ENCODE assay signal across 25 cellular contexts in genomic region chr3:78580691-78581090, GRCh38.
DNase-seq lines count a peak whose midpoint lies in the region; ATAC-seq and TF ChIP-seq lines count a peak whose summit lies in the region.
"Had no signal": no experiment of that assay in that cellular context is flagged by ENCODE, and none has a peak within 500 bp of the region (broad histone marks: within the 10 kb centered on the region; RNA-seq: fewer than 3 reads in every experiment).

No MANE protein-coding gene starts in this region.

- no peak for TF ChIP-seq CTCF in epithelial cell of esophagus (IDR thresholded peaks at IDR 0.05; ENCODE audit: insufficient read depth, low read depth, low read length, missing control alignments)

- peak; percentile 44 for ATAC-seq in left lobe of liver
- ATAC-seq in GM19395 (IDR thresholded peaks at IDR 0.05; ENCODE audit: unreplicated experiment), result no peak
- ATAC-seq in GM21825 (IDR thresholded peaks at IDR 0.05; ENCODE audit: unreplicated experiment), result no peak
- ATAC-seq in GM21619 (IDR thresholded peaks at IDR 0.05; ENCODE audit: unreplicated experiment), result no peak
- ATAC-seq: activated CD8-positive, alpha-beta T cell treated with anti-CD3 and anti-CD28 coated beads for 36 hours; naive thymus-derived CD4-positive, alpha-beta T cell had no signal

- no peak overlapping the region for H3K4me3 ChIP-seq in epithelial cell of esophagus (ENCODE audit: low read length)
- H3K4me3 ChIP-seq: cardiac muscle cell, testis had no signal

- DNase-seq in EH (ENCODE audit: low read depth) (peak; percentile 53), LHCN-M2 (ENCODE audit: low read depth) (peak; percentile 14), epithelial cell of esophagus (ENCODE audit: low read depth) (peak; percentile 29), left lobe of liver (ENCODE audit: low spot score) (no peak), SIG-M5 (lab: John Stamatoyannopoulos, UW) (no peak)
- DNase-seq: activated CD4-positive, CD25-positive, alpha-beta regulatory T cell; activated CD8-positive, alpha-beta T cell treated with anti-CD3 and anti-CD28 coated beads for 36 hours; activated gamma-delta T cell; activated T-cell treated with anti-CD3 and anti-CD28 coated beads for 4 hours; CD4-positive, alpha-beta T cell; cortex of kidney; DMS153; foreskin melanocyte; GF-D8; kidney glomerular epithelial cell; naive thymus-derived CD4-positive, alpha-beta T cell; NCI-H1092; NCI-H2029 treated with DMSO at 0.1 percent for 48 hours; stimulated activated CD4-positive, alpha-beta T cell treated with anti-CD3 and anti-CD28 coated beads, Interleukin-2, amount 100 ng/mL, for 48 hours; stimulated activated naive CD4-positive, alpha-beta T cell; testis had no signal

Comparison
In these comparisons a context has a peak if more than half of its experiments do, and no peak if none do; other contexts are left out.
1. DNase-seq: peak in EH (single experiment), LHCN-M2 (single experiment) and epithelial cell of esophagus (single experiment); none in left lobe of liver (single experiment) and SIG-M5 (single experiment).